In the genomic region with DNA sequence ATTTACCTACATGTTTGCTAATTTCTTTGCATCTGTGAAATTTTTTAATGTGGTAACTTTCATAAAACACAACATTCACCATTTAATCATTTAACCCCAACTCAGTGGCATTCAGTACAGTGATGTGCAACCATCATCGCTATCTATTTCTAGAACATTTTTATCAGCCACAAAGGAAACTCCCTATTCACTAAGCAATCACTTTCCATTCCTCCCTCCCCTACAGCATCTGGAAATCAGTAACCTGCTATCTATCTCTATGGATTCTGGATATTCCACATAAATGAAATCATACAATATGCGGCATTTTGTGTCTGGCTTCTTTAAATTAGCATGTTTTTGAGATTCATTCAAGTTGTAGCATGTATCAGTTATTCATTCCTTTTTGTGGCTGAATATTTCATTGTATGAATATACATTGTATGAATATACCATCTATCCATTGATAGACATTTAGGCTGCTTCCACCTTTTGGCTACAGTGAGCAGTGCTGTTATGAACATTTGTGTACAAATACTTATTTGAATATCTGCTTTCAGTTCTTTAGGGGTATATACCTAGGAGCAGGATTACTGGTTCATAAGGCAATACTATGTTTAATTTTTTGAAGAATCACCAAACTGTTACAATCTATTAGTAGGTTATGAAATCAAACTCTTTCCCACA, we compare ENCODE assay signal across 26 cellular contexts.
"Had no signal": no experiment of that assay in that cellular context is flagged by ENCODE, and none has a peak within 500 bp of the region (broad histone marks: within the 10 kb centered on the region; RNA-seq: fewer than 3 reads in every experiment).

No MANE protein-coding gene starts in this region.

- H3K9me3 ChIP-seq: left ventricle myocardium inferior, ovary, right atrium auricular region, right lobe of liver, testis, thyroid gland, transverse colon, upper lobe of left lung, vagina had no signal

- FAIRE-seq: islet of Langerhans had no signal

- ATAC-seq: naive thymus-derived CD4-positive, alpha-beta T cell; natural killer cell treated with Interleukin-12 subunit alpha and Interleukin-12 subunit beta and Interleukin-15 and Interleukin-18, amount 100 ng/mL, for 72 hours; right lobe of liver; stimulated activated memory B cell treated with anti-CD40 and anti-IgM and Interleukin-4, amounts not matched to agents 10 μg/mL and 1 μg/mL and 100 μg/mL, for 72 hours; stimulated activated naive CD8-positive, alpha-beta T cell treated with anti-CD3 and anti-CD28 coated beads, Interleukin-15, amount 100 ng/mL, for 72 hours had no signal

- H3K4me3 ChIP-seq: left ventricle myocardium inferior, lung, ovary, right atrium auricular region, right lobe of liver, smooth muscle cell, testis, thyroid gland, transverse colon, upper lobe of left lung, vagina had no signal

- H3K4me3 Mint-ChIP-seq: immature natural killer cell; mesothelial cell of epicardium; naive thymus-derived CD4-positive, alpha-beta T cell; natural killer cell treated with Interleukin-12 subunit alpha and Interleukin-12 subunit beta and Interleukin-15 and Interleukin-18, amount 100 ng/mL, for 72 hours; stimulated activated memory B cell treated with anti-CD40 and anti-IgM and Interleukin-4, amounts not matched to agents 10 μg/mL and 1 μg/mL and 100 μg/mL, for 72 hours; stimulated activated naive CD8-positive, alpha-beta T cell treated with anti-CD3 and anti-CD28 coated beads, Interleukin-15, amount 100 ng/mL, for 72 hours had no signal

- H3K4me2 ChIP-seq: smooth muscle cell had no signal

- H3K27ac ChIP-seq: left ventricle myocardium inferior, ovary, right atrium auricular region, right lobe of liver, testis, thyroid gland, transverse colon, upper lobe of left lung, vagina had no signal

- H3K27me3 ChIP-seq: ovary, right atrium auricular region, right lobe of liver, testis, thyroid gland, upper lobe of left lung, vagina had no signal

- H3K27ac Mint-ChIP-seq: immature natural killer cell; mesothelial cell of epicardium; naive thymus-derived CD4-positive, alpha-beta T cell; natural killer cell treated with Interleukin-12 subunit alpha and Interleukin-12 subunit beta and Interleukin-15 and Interleukin-18, amount 100 ng/mL, for 72 hours; progenitor cell of endocrine pancreas; stimulated activated memory B cell treated with anti-CD40 and anti-IgM and Interleukin-4, amounts not matched to agents 10 μg/mL and 1 μg/mL and 100 μg/mL, for 72 hours; stimulated activated naive CD8-positive, alpha-beta T cell treated with anti-CD3 and anti-CD28 coated beads, Interleukin-15, amount 100 ng/mL, for 72 hours had no signal

- H3K4me1 Mint-ChIP-seq: immature natural killer cell; mesothelial cell of epicardium; stimulated activated memory B cell treated with anti-CD40 and anti-IgM and Interleukin-4, amounts not matched to agents 10 μg/mL and 1 μg/mL and 100 μg/mL, for 72 hours had no signal

- H3K36me3 ChIP-seq: left ventricle myocardium inferior, ovary, right atrium auricular region, right lobe of liver, thyroid gland, transverse colon, upper lobe of left lung, vagina had no signal

- H3K36me3 Mint-ChIP-seq: immature natural killer cell; mesothelial cell of epicardium; naive thymus-derived CD4-positive, alpha-beta T cell; natural killer cell treated with Interleukin-12 subunit alpha and Interleukin-12 subunit beta and Interleukin-15 and Interleukin-18, amount 100 ng/mL, for 72 hours; stimulated activated memory B cell treated with anti-CD40 and anti-IgM and Interleukin-4, amounts not matched to agents 10 μg/mL and 1 μg/mL and 100 μg/mL, for 72 hours had no signal

- H3K9me3 Mint-ChIP-seq: naive thymus-derived CD4-positive, alpha-beta T cell; natural killer cell treated with Interleukin-12 subunit alpha and Interleukin-12 subunit beta and Interleukin-15 and Interleukin-18, amount 100 ng/mL, for 72 hours; stimulated activated memory B cell treated with anti-CD40 and anti-IgM and Interleukin-4, amounts not matched to agents 10 μg/mL and 1 μg/mL and 100 μg/mL, for 72 hours; stimulated activated naive CD8-positive, alpha-beta T cell treated with anti-CD3 and anti-CD28 coated beads, Interleukin-15, amount 100 ng/mL, for 72 hours had no signal

- H3K4me1 ChIP-seq: left ventricle myocardium inferior, right atrium auricular region, right lobe of liver, testis, thyroid gland, transverse colon, upper lobe of left lung had no signal

- DNase-seq: hypothalamus; immature natural killer cell; left ventricle myocardium inferior; mesendoderm; naive thymus-derived CD4-positive, alpha-beta T cell; ovary; right lobe of liver; stimulated activated CD4-positive, alpha-beta T cell treated with anti-CD3 and anti-CD28 coated beads, Interleukin-1b, Interleukin-23, amount 100 ng/mL, for 48 hours; stimulated activated CD4-positive, alpha-beta T cell treated with anti-CD3 and anti-CD28 coated beads, Interleukin-2, amount 100 ng/mL, for 48 hours; stimulated activated CD4-positive, alpha-beta T cell treated with anti-CD3 and anti-CD28 coated beads, Interleukin-4, amount 100 ng/mL, for 4 hours; stimulated activated CD8-positive, alpha-beta memory T cell treated with anti-CD3 and anti-CD28 coated beads, Interleukin-4, amount 100 ng/mL, for 48 hours; stimulated activated naive CD4-positive, alpha-beta T cell treated with Interleukin-2 at 50 U/mL for 16 hours; stimulated activated naive CD8-positive, alpha-beta T cell treated with anti-CD3 and anti-CD28 coated beads, Interleukin-15, amount 100 ng/mL, for 72 hours; testis; thyroid gland; transverse colon; upper lobe of left lung had no signal
